Comparison of ENCODE assay signal across 1 cellular context in the genomic region with DNA sequence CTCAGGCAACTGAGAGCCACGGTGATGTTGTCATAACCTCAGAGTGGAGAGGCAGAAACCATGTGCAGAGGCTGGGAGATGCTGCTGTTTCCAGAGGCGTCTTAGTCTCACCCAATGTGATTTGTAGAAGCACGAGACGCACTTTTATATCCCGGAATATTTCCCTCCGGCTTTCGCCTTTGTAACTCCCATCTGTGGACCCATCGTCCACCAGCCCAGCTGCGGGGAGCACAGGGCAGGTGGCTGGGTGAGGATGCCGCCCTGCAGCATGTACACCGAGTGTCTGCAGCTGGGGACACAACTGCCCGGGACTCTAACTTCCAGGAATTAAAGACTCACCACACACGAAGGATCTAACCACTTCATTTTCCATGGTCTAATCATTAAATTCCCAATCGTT.
TF ChIP-seq lines count a peak whose summit lies in the region.

No MANE protein-coding gene starts in this region.

TF ChIP-seq in K562, 482 proteins besides CTCF, POLR2A, EP300 and RAD21:
- no peak for TF ChIP-seq MED1 (CRISPR knock-in tag; IDR thresholded peaks at IDR 0.05; ENCODE audit: borderline replicate concordance)
- TF ChIP-seq, protein P1, sequence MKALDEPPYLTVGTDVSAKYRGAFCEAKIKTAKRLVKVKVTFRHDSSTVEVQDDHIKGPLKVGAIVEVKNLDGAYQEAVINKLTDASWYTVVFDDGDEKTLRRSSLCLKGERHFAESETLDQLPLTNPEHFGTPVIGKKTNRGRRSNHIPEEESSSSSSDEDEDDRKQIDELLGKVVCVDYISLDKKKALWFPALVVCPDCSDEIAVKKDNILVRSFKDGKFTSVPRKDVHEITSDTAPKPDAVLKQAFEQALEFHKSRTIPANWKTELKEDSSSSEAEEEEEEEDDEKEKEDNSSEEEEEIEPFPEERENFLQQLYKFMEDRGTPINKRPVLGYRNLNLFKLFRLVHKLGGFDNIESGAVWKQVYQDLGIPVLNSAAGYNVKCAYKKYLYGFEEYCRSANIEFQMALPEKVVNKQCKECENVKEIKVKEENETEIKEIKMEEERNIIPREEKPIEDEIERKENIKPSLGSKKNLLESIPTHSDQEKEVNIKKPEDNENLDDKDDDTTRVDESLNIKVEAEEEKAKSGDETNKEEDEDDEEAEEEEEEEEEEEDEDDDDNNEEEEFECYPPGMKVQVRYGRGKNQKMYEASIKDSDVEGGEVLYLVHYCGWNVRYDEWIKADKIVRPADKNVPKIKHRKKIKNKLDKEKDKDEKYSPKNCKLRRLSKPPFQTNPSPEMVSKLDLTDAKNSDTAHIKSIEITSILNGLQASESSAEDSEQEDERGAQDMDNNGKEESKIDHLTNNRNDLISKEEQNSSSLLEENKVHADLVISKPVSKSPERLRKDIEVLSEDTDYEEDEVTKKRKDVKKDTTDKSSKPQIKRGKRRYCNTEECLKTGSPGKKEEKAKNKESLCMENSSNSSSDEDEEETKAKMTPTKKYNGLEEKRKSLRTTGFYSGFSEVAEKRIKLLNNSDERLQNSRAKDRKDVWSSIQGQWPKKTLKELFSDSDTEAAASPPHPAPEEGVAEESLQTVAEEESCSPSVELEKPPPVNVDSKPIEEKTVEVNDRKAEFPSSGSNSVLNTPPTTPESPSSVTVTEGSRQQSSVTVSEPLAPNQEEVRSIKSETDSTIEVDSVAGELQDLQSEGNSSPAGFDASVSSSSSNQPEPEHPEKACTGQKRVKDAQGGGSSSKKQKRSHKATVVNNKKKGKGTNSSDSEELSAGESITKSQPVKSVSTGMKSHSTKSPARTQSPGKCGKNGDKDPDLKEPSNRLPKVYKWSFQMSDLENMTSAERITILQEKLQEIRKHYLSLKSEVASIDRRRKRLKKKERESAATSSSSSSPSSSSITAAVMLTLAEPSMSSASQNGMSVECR (CRISPR knock-in tag; IDR thresholded peaks at IDR 0.05) = 0 out of 2 replicates have a peak, but pooled peaks have one; percentile 30
- no peak for TF ChIP-seq ZBTB49 (CRISPR knock-in tag; IDR thresholded peaks at IDR 0.05; ENCODE audit: borderline replicate concordance)
- TF ChIP-seq GABPA (tag; conservative IDR thresholded peaks at IDR 0.05; ENCODE audit: low read depth) = no peak
- TF ChIP-seq TBL1XR1 (IDR thresholded peaks at IDR 0.05; ENCODE audit: low read length in 2 of 2) = no peak
- TF ChIP-seq RHOXF2B (CRISPR knock-in tag; conservative IDR thresholded peaks at IDR 0.05) = no peak
- no peak for TF ChIP-seq LEF1 (IDR thresholded peaks at IDR 0.05)
